ENCODE assay signal across 26 cellular contexts in genomic region chr6:166085498-166085897, GRCh38.
"Had no signal": no experiment of that assay in that cellular context is flagged by ENCODE, and none has a peak within 500 bp of the region (broad histone marks: within the 10 kb centered on the region; RNA-seq: fewer than 3 reads in every experiment).

No MANE protein-coding gene starts in this region.

- H3K4me3 ChIP-seq: hepatocyte, left ventricle myocardium inferior, lung, mucosa of descending colon, pancreas, prostate gland, sigmoid colon, tibial nerve, uterus had no signal

- H3K4me2 ChIP-seq: hepatocyte had no signal

- H3K36me3 ChIP-seq: left ventricle myocardium inferior, pancreas, prostate gland, sigmoid colon, tibial nerve, uterus had no signal

- H3K27me3 ChIP-seq: hepatocyte, pancreas, sigmoid colon, tibial nerve, uterus had no signal

- DNase-seq: islet precursor cell; left ventricle myocardium inferior; mesendoderm; mucosa of descending colon; naive thymus-derived CD4-positive, alpha-beta T cell; nucleus accumbens; pancreas; posterior cingulate gyrus; retina; right cardiac atrium; sigmoid colon; small intestine; stimulated activated CD4-positive, alpha-beta T cell treated with anti-CD3 and anti-CD28 coated beads, Interleukin-1b, Interleukin-23, amount 100 ng/mL, for 48 hours; stimulated activated CD4-positive, alpha-beta T cell treated with anti-CD3 and anti-CD28 coated beads, Interleukin-2, amount 100 ng/mL, for 48 hours; stimulated activated CD4-positive, alpha-beta T cell treated with anti-CD3 and anti-CD28 coated beads, Interleukin-4, amount 100 ng/mL, for 4 hours; stimulated activated CD8-positive, alpha-beta memory T cell treated with anti-CD3 and anti-CD28 coated beads, Interleukin-4, amount 100 ng/mL, for 48 hours; stimulated activated naive CD4-positive, alpha-beta T cell treated with Interleukin-2 at 50 U/mL for 16 hours; stimulated activated naive CD8-positive, alpha-beta T cell treated with anti-CD3 and anti-CD28 coated beads, Interleukin-15, amount 100 ng/mL, for 72 hours; substantia nigra; uterus had no signal

- H2AFZ ChIP-seq: hepatocyte had no signal

- H3K9me3 ChIP-seq: left ventricle myocardium inferior, mucosa of descending colon, pancreas, prostate gland, sigmoid colon, tibial nerve, uterus had no signal

- H3K27ac ChIP-seq: hepatocyte, left ventricle myocardium inferior, pancreas, prostate gland, sigmoid colon, tibial nerve, uterus had no signal

- H3K4me1 ChIP-seq: left ventricle myocardium inferior, pancreas, prostate gland, sigmoid colon, tibial nerve, uterus had no signal

- ATAC-seq: mucosa of descending colon; naive thymus-derived CD4-positive, alpha-beta T cell; natural killer cell treated with Interleukin-12 subunit alpha and Interleukin-12 subunit beta and Interleukin-15 and Interleukin-18, amount 100 ng/mL, for 72 hours; pancreas; right cardiac atrium; stimulated activated memory B cell treated with anti-CD40 and anti-IgM and Interleukin-4, amounts not matched to agents 10 μg/mL and 1 μg/mL and 100 μg/mL, for 72 hours; stimulated activated naive CD8-positive, alpha-beta T cell treated with anti-CD3 and anti-CD28 coated beads, Interleukin-15, amount 100 ng/mL, for 72 hours had no signal

- FAIRE-seq: pancreas, small intestine had no signal

- H3K79me2 ChIP-seq: hepatocyte had no signal
